8 cellular contexts compared by ENCODE assay signal in genomic region chr1:160006312-160006940, GRCh38.
DNase-seq lines count a peak whose midpoint lies in the region; ATAC-seq and TF ChIP-seq lines count a peak whose summit lies in the region.

No MANE protein-coding gene starts in this region.

- no peaks in the 10 kb centered on the region; the same call in 1 of the 2 replicates for H3F3A ChIP-seq in DOHH2 (ENCODE audit: control insufficient read depth, insufficient read depth)

- peak; percentile 66 for DNase-seq in NCI-H2107 (lab: John Stamatoyannopoulos, UW)
- DNase-seq in WERI-Rb-1 = peak; percentile 94
- DNase-seq in T47D (ENCODE audit: low read depth in 1 of 2, low spot score in 1 of 2) = peak; percentile 75 to 88
- DNase-seq in kidney tubule cell (ENCODE audit: low spot score) = peak; percentile 73
- DNase-seq in stimulated activated CD4-positive, alpha-beta T cell treated with anti-CD3 and anti-CD28 coated beads, TNF-alpha, amount 100 ng/mL, for 4 hours (ENCODE audit: low read depth in 3 of 3) = peak; percentile 38 to 50 (median 39)
- DNase-seq in foreskin melanocyte = no peak

- H3K36me3 ChIP-seq in DOHH2 (ENCODE audit: control insufficient read depth, low read length) (no peaks in the 10 kb centered on the region), WERI-Rb-1 (no peaks in the 10 kb centered on the region)

- H3K79me2 ChIP-seq in DOHH2 (ENCODE audit: control insufficient read depth, low read length) = no peaks in the 10 kb centered on the region

- H3K27me3 ChIP-seq in DOHH2 (ENCODE audit: control insufficient read depth, low read length) (peaks cover 2% of the 10 kb centered on the region; the same call in 1 of the 2 replicates), WERI-Rb-1 (ENCODE audit: insufficient read depth, low read depth, severe bottlenecking) (peaks cover 32% of the 10 kb centered on the region)

- ATAC-seq in HG02610 (IDR thresholded peaks at IDR 0.05; ENCODE audit: unreplicated experiment) = peak; percentile 80

- in situ Hi-C loops in T47D (cut with HindIII; ENCODE audit: low pct_unique_long_range_greater_than_20kb, low sequenced_read_pairs) = no loop called here

- H3K4me3 ChIP-seq in DOHH2 (ENCODE audit: low read length) (no peak overlapping the region), WERI-Rb-1 (ENCODE audit: low read depth, low read length) (no peak overlapping the region)

- H3K27ac ChIP-seq in DOHH2 (ENCODE audit: low read depth, low read length) (no peak overlapping the region), WERI-Rb-1 (no peak overlapping the region)

- H3K9me3 ChIP-seq in DOHH2 (ENCODE audit: control insufficient read depth, insufficient read depth, low read length) = no peaks in the 10 kb centered on the region
- H3K9me3 ChIP-seq in WERI-Rb-1 (ENCODE audit: severe bottlenecking) = no peaks in the 10 kb centered on the region

- H4K20me1 ChIP-seq in DOHH2 (ENCODE audit: control insufficient read depth, insufficient read depth, low read depth, low read length) = no peaks in the 10 kb centered on the region

- H3K4me2 ChIP-seq in DOHH2 (ENCODE audit: low read length) = no peak overlapping the region

- no peaks in the 10 kb centered on the region for H3K9me2 ChIP-seq in DOHH2 (replicated peaks; ENCODE audit: control insufficient read depth, low read length)

- H3K4me1 ChIP-seq in DOHH2 (ENCODE audit: control insufficient read depth, low read length) = peaks cover 15% of the 10 kb centered on the region

- TF ChIP-seq CTCF in DOHH2 (IDR thresholded peaks at IDR 0.05; ENCODE audit: low read depth, low read length, poor library complexity, severe bottlenecking) (peak; percentile 90), WERI-Rb-1 (IDR thresholded peaks at IDR 0.05; ENCODE audit: low read depth, low read length) (peak; percentile 96)
